Comparison of ENCODE assay signal across 11 cellular contexts in genomic region chr10:99232357-99232999, GRCh38. TPM values are rescaled to one million over a fixed set of nuclear protein-coding genes. Genes with fewer than 3 reads are reported as not detected.
DNase-seq lines count a peak whose midpoint lies in the region; TF ChIP-seq lines count a peak whose summit lies in the region.
"Had no signal": no experiment of that assay in that cellular context is flagged by ENCODE, and none has a peak within 500 bp of the region (broad histone marks: within the 10 kb centered on the region; RNA-seq: fewer than 3 reads in every experiment).

No MANE protein-coding gene starts in this region.

- H3K4me3 ChIP-seq in HUES64 (ENCODE audit: low read length) (peak overlapping the region; percentile 63), foreskin fibroblast (ENCODE audit: low read depth in 1 of 2, low read length in 2 of 2) (peak overlapping the region; percentile 18 to 66), rectal smooth muscle tissue (ENCODE audit: low read length) (peak overlapping the region; percentile 29)
- H3K4me3 ChIP-seq: lung had no signal

- H3K27ac ChIP-seq in HUES64 (ENCODE audit: low read depth, low read length) (no peak overlapping the region), rectal smooth muscle tissue (ENCODE audit: low read depth, low read length) (no peak overlapping the region)

- H3K36me3 ChIP-seq in HUES64 (ENCODE audit: insufficient read depth, low read length) (no peaks in the 10 kb centered on the region), rectal smooth muscle tissue (ENCODE audit: control insufficient read depth, insufficient read depth, low read length) (no peaks in the 10 kb centered on the region)

- no peaks in the 10 kb centered on the region for H3K9me3 ChIP-seq in HUES64 (ENCODE audit: insufficient read depth, low read depth, low read length)

- no peak for TF ChIP-seq CTCF in GM10248 (IDR thresholded peaks at IDR 0.05; ENCODE audit: control extremely low read depth, extremely low read depth, low read depth, missing control alignments)
- TF ChIP-seq CTCF in foreskin fibroblast (IDR thresholded peaks at IDR 0.05; ENCODE audit: low read depth, low read length), result no peak

- CTCF ChIA-PET in GM10248 (lab: Yijun Ruan, JAX), result no interaction called here

- peak; percentile 28 for DNase-seq in GM10248 (ENCODE audit: extremely low spot score)
- peak; percentile 12 to 72 for DNase-seq in foreskin fibroblast
- DNase-seq in putamen (ENCODE audit: low spot score), result no peak
- no peak for DNase-seq in T-helper 9 cell
- no peak for DNase-seq in hepatic stellate cell (ENCODE audit: low spot score)
- no peak for DNase-seq in activated CD4-positive, alpha-beta T cell treated with anti-CD3 and anti-CD28 coated beads for 1 hour
- DNase-seq: activated T-cell treated with anti-CD3 and anti-CD28 coated beads, Interleukin-2, amount 50 U/mL, for 4 hours; NCI-H2029 treated with DMSO at 0.1 percent for 48 hours had no signal

- 0 out of 2 replicates have a peak overlapping the region, but pooled peaks have one; percentile 16 for H3K9ac ChIP-seq in HUES64 (ENCODE audit: low read depth, low read length)
- no peak overlapping the region for H3K9ac ChIP-seq in rectal smooth muscle tissue (ENCODE audit: low read length)

- H3K4me1 ChIP-seq in HUES64 (ENCODE audit: insufficient read depth, low read length) (peaks cover 24% of the 10 kb centered on the region), rectal smooth muscle tissue (ENCODE audit: control insufficient read depth, insufficient read depth, low read length) (peaks cover 5% of the 10 kb centered on the region)

- POLR2A ChIA-PET in GM10248 (lab: Yijun Ruan, JAX), result no interaction called here

- H3K27me3 ChIP-seq in HUES64 (ENCODE audit: insufficient read depth, low read length) (peaks cover 98% of the 10 kb centered on the region), rectal smooth muscle tissue (ENCODE audit: control insufficient read depth, insufficient read depth, low read length) (peaks cover 40% of the 10 kb centered on the region)

- WGBS in HUES64, result under 1% methylated on average over 46 of the region's 49 CpGs

RNA-seq across cellular contexts. Expression of gene HPSE2, which starts 3.2 kb away (rescaled TPM):
- polyA plus RNA-seq in HUES64 (2013, experiment 1 of 2), result 0.25 TPM
- 0.25 TPM for polyA plus RNA-seq in HUES64 (2013, experiment 2 of 2)

Comparison
In these comparisons a context has a peak if more than half of its experiments do, and no peak if none do; other contexts are left out.
1. DNase-seq: peak in GM10248 (single experiment) and foreskin fibroblast (2 of 2); none in putamen (single experiment), T-helper 9 cell (single experiment), hepatic stellate cell (single experiment) and activated CD4-positive, alpha-beta T cell treated with anti-CD3 and anti-CD28 coated beads for 1 hour (single experiment).
2. Peak in every context shown above with its lines, with median percentiles within 50 percentile points of each other: H3K4me3 ChIP-seq.